1 cellular context compared by ENCODE assay signal in the genomic region with DNA sequence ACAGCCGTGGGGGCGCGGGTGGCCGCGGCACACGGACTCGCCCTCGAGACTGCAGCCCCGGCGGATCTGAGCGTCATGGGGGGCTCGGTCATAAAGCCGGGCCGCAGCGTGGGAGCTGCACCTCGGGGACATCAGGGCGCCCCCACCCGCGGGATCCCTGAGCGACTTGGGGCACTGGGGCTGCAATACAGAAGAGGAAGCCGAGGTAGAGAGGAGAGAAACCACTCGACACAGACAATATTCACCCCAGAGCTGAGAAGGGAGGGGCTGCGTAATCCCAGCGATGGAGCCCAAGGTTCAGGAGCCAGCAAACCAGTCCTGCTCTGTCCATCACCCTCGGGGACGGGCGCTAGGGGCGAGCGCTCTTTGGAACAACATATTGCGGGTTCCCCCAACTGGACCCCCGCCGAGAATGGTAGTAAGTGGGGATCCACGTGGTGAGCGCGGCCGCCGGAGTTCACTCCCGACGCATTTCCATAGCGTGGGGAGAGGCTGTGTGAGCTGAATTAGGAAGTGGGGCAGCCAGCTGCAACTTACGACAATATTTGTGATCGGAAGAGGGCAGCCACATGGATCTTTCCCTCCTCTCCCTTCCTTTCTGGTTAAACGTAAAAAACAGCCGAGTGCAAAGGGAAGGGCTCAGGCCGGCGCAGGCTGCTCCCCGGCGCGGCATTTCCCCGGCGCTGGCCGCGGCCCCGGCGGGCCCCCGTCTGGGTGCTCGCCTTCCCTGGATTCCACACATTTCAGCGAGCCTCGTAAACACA.
TF ChIP-seq lines count a peak whose summit lies in the region.

No MANE protein-coding gene starts in this region.

TF ChIP-seq in endothelial cell of umbilical vein, 7 proteins besides CTCF, POLR2A, EP300 and RAD21:
- no peak for TF ChIP-seq EZH2 (IDR thresholded peaks at IDR 0.05; ENCODE audit: borderline replicate concordance, low read depth, low read length, severe bottlenecking)
- no peak for TF ChIP-seq GATA2 (IDR thresholded peaks at IDR 0.05; ENCODE audit: insufficient read depth, insufficient read length, low read depth, low read length)
- no peak for TF ChIP-seq POLR2AphosphoS5 (IDR thresholded peaks at IDR 0.05; ENCODE audit: insufficient read depth, low read depth, low read length)
- no peak for TF ChIP-seq JUN (IDR thresholded peaks at IDR 0.05; ENCODE audit: borderline replicate concordance, insufficient read depth, insufficient read length, low read depth)
- TF ChIP-seq MYC (IDR thresholded peaks at IDR 0.05; ENCODE audit: low read depth, low read length): no peak
- TF ChIP-seq, protein P1, sequence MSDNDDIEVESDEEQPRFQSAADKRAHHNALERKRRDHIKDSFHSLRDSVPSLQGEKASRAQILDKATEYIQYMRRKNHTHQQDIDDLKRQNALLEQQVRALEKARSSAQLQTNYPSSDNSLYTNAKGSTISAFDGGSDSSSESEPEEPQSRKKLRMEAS (IDR thresholded peaks at IDR 0.05; ENCODE audit: insufficient read depth, insufficient read length): no peak
- no peak for TF ChIP-seq FOS (IDR thresholded peaks at IDR 0.05; ENCODE audit: borderline replicate concordance, insufficient read depth, low read length)
